ENCODE assay signal across 14 cellular contexts in the genomic region with DNA sequence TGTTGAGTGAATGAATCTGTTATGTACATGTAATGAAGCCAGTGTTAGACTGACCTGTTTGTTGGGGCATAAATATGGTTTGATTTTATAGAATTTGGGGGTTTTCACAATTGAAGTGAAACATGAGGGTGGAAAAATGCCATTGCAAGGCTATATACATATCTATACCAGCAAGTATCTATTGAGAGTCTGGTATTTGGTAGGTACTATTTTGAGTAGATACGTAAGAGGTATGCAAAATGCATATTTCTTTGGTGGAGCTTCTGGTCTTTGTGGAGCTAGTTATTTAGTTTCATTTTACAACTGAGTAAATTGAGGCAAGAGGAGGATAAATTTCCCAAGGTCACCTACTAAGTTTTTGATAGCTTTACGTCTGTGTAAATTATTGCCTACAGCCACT. TPM values are rescaled to one million over a fixed set of nuclear protein-coding genes. Genes with fewer than 3 reads are reported as not detected.
DNase-seq lines count a peak whose midpoint lies in the region; ATAC-seq and TF ChIP-seq lines count a peak whose summit lies in the region.
"Had no signal": no experiment of that assay in that cellular context is flagged by ENCODE, and none has a peak within 500 bp of the region (broad histone marks: within the 10 kb centered on the region; RNA-seq: fewer than 3 reads in every experiment).

No MANE protein-coding gene starts in this region.

- intact Hi-C loops in right lobe of liver (cut with DNase I) (no loop called here), posterior cingulate gyrus (cut with DNase I) (no loop called here)

- H2BK5ac ChIP-seq in mesendoderm (ENCODE audit: low read length) = no peak overlapping the region

- H3K27ac ChIP-seq in right lobe of liver (peak overlapping the region; percentile 24 to 62 (median 54)), mesendoderm (ENCODE audit: low read depth, low read length) (no peak overlapping the region)
- H3K27ac ChIP-seq: cardiac muscle cell, gastroesophageal sphincter, testis had no signal

- ATAC-seq in GM18858 (IDR thresholded peaks at IDR 0.05; ENCODE audit: unreplicated experiment) = peak; percentile 50
- peak; percentile 47 for ATAC-seq in GM21737 (IDR thresholded peaks at IDR 0.05; ENCODE audit: unreplicated experiment)
- peak; percentile 56 for ATAC-seq in HG03432 (IDR thresholded peaks at IDR 0.05; ENCODE audit: unreplicated experiment)
- no peak for ATAC-seq in right lobe of liver
- ATAC-seq: activated CD8-positive, alpha-beta memory T cell treated with anti-CD3 and anti-CD28 coated beads, Interleukin-2, amount 10 ng/mL, durations not matched to agents 7 days and 5 days; gastroesophageal sphincter had no signal

- H4K5ac ChIP-seq in mesendoderm (ENCODE audit: low read length) = no peak overlapping the region

- H3K23ac ChIP-seq in mesendoderm (ENCODE audit: low read length) = no peak overlapping the region

- H2AK5ac ChIP-seq in mesendoderm (ENCODE audit: low read length) = no peak overlapping the region

- no peaks in the 10 kb centered on the region for H3K27me3 ChIP-seq in right lobe of liver
- H3K27me3 ChIP-seq in mesendoderm (ENCODE audit: insufficient read depth, low read length, poor library complexity) = no peaks in the 10 kb centered on the region
- H3K27me3 ChIP-seq: cardiac muscle cell, gastroesophageal sphincter, testis had no signal

- no peak for TF ChIP-seq POLR2A in right lobe of liver (IDR thresholded peaks at IDR 0.05)

- H3K18ac ChIP-seq in mesendoderm (ENCODE audit: low read length) = no peak overlapping the region

- H3K36me3 ChIP-seq in right lobe of liver (no peaks in the 10 kb centered on the region), mesendoderm (ENCODE audit: control insufficient read depth, insufficient read depth, low read length) (no peaks in the 10 kb centered on the region)
- H3K36me3 ChIP-seq: cardiac muscle cell, gastroesophageal sphincter had no signal

- no peak overlapping the region for H3K56ac ChIP-seq in mesendoderm (ENCODE audit: low read length)

- no peak overlapping the region for H4K8ac ChIP-seq in mesendoderm (ENCODE audit: low read depth, low read length)

- no peak overlapping the region for H3K4me2 ChIP-seq in mesendoderm (ENCODE audit: low read length)

- no peak overlapping the region for H3K9ac ChIP-seq in mesendoderm (ENCODE audit: low read length)

- no peak overlapping the region for H3K4me3 ChIP-seq in right lobe of liver
- no peak overlapping the region for H3K4me3 ChIP-seq in mesendoderm (ENCODE audit: low read length)
- H3K4me3 ChIP-seq: cardiac muscle cell, gastroesophageal sphincter, testis had no signal

- no peaks in the 10 kb centered on the region for H3K9me3 ChIP-seq in right lobe of liver
- H3K9me3 ChIP-seq: gastroesophageal sphincter, testis had no signal

- no peak overlapping the region for H2BK15ac ChIP-seq in mesendoderm (replicated peaks; ENCODE audit: low read depth)

- WGBS in right lobe of liver (ENCODE audit: insufficient coverage, low coverage, low lambda C conversion rate, missing lambda C conversion rate) = 69% methylated on average over 2 of the region's 2 CpGs
- WGBS in mesendoderm (ENCODE audit: extremely low coverage, insufficient coverage, low lambda C conversion rate) = no CpG with 5 or more reads among the region's 2 CpGs

- peaks cover 14% of the 10 kb centered on the region for H3K79me2 ChIP-seq in mesendoderm (ENCODE audit: control insufficient read depth, insufficient read depth, low read length)

- DNase-seq in right lobe of liver (no peak), mesendoderm (no peak), posterior cingulate gyrus (no peak), occipital lobe (lab: John Stamatoyannopoulos, UW) (no peak), NCI-H2171 (lab: John Stamatoyannopoulos, UW) (no peak)
- DNase-seq: activated CD8-positive, alpha-beta memory T cell treated with anti-CD3 and anti-CD28 coated beads, Interleukin-2, amount 10 ng/mL, durations not matched to agents 7 days and 5 days; H7; NCI-H1105 treated with DMSO at 0.1 percent for 48 hours; testis had no signal

- H3K4ac ChIP-seq in mesendoderm (ENCODE audit: low read depth, low read length) = no peak overlapping the region

- H2BK120ac ChIP-seq in mesendoderm (ENCODE audit: low read depth, low read length) = no peak overlapping the region

- TF ChIP-seq CTCF in right lobe of liver (IDR thresholded peaks at IDR 0.05) = no peak

- H3K79me1 ChIP-seq in mesendoderm (ENCODE audit: low read length) = peaks cover 10% of the 10 kb centered on the region

- H3K4me1 ChIP-seq in right lobe of liver (peaks cover 2 to 48% (median 13%) of the 10 kb centered on the region in 4 donors), mesendoderm (ENCODE audit: control insufficient read depth, low read depth, low read length) (peaks cover 3% of the 10 kb centered on the region)
- H3K4me1 ChIP-seq: testis had no signal

RNA-seq across cellular contexts. Expression of a gene that starts 7.3 kb away (rescaled TPM):
- total RNA-seq in right lobe of liver (10 to 100 TPM; 24.1 to 58.3 (median 30.3) TPM), occipital lobe (582 TPM)
- polyA plus RNA-seq in mesendoderm (2013, experiment 1 of 2) = 20.6 TPM
- polyA plus RNA-seq in mesendoderm (2013, experiment 2 of 2) = 20.0 TPM

RNA-seq across cellular contexts. Expression of a gene that starts 26.2 kb away (rescaled TPM):
- total RNA-seq in right lobe of liver (10 to 100 TPM; 10.2 to 22.3 (median 14.0) TPM), occipital lobe (15.0 TPM)
- 73.6 TPM for polyA plus RNA-seq in mesendoderm (2013, experiment 1 of 2)
- polyA plus RNA-seq in mesendoderm (2013, experiment 2 of 2) = 72.9 TPM

RNA-seq across cellular contexts. Expression of a gene that starts 48.2 kb away (rescaled TPM):
- 10 to 100 TPM in 3 of 6 experiments, 1 to 10 TPM in 3; 3.9 to 39.7 (median 9.3) TPM for total RNA-seq in right lobe of liver
- not detected for polyA plus RNA-seq in mesendoderm (2013, experiment 1 of 2)
- polyA plus RNA-seq in mesendoderm (2013, experiment 2 of 2) = not detected
- total RNA-seq in occipital lobe = not detected
- total RNA-seq: activated CD8-positive, alpha-beta memory T cell treated with anti-CD3 and anti-CD28 coated beads, Interleukin-2, amount 10 ng/mL, durations not matched to agents 7 days and 5 days; cardiac muscle cell; H7 had no signal
- polyA plus RNA-seq: cardiac muscle cell had no signal

Comparison
In these comparisons a context has a peak if more than half of its experiments do, and no peak if none do; other contexts are left out.
1. ATAC-seq: peak in GM18858 (single experiment), GM21737 (single experiment) and HG03432 (single experiment); none in right lobe of liver (0 of 4).